ENCODE assay signal across 1 cellular context in genomic region chr10:74967850-74968620, GRCh38.
TF ChIP-seq lines count a peak whose summit lies in the region.

No MANE protein-coding gene starts in this region.

TF ChIP-seq in GM23338, 12 proteins besides CTCF, POLR2A, EP300 and RAD21 (continued from another document):
- TF ChIP-seq ZNF462 (CRISPR knock-in tag; IDR thresholded peaks at IDR 0.05) (no peak), REST (IDR thresholded peaks at IDR 0.05; ENCODE audit: unreplicated experiment) (no peak), EZH2 (IDR thresholded peaks at IDR 0.05; ENCODE audit: low read depth, unreplicated experiment) (no peak), EZH2phosphoT487 (IDR thresholded peaks at IDR 0.05; ENCODE audit: unreplicated experiment) (no peak), POLR2AphosphoS5 (IDR thresholded peaks at IDR 0.05; ENCODE audit: low read depth) (no peak), JUNB (IDR thresholded peaks at IDR 0.05; ENCODE audit: unreplicated experiment) (no peak), ZNF114 (CRISPR knock-in tag; IDR thresholded peaks at IDR 0.05) (no peak), STAT1 (IDR thresholded peaks at IDR 0.05; ENCODE audit: unreplicated experiment) (no peak), ETS1 (IDR thresholded peaks at IDR 0.05) (no peak)
